ENCODE assay signal across 8 cellular contexts in the genomic region with DNA sequence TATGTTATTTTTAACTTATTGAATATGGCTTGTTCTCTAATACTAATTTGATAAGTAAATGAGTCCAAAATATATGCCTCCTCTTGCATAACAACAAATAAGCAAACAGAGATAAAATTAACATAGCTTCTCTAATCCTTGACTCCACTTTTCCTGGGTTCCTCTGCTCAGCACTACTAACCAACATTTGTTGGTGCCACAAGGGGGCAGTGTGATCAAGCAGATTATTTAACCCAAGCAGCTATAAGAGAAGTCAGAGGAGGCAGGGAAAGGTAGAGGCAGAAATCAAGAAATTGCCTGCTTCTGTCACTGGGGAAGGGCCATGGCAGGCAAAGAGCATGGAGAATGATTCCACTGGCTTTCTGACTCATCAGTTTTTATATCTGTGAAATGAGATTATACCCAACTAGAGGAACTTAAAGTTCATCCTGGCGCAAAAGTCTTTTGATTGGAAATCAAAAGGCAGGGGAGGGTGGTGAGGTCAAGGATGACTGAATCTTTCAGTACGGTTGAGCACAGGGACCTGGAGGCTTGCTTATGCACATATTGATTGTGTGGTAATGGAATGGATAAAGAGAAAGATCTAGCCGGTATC.
A peak's percentile ranks its signal among the peaks of the same experiment; 100 is the strongest.
DNase-seq lines count a peak whose midpoint lies in the region; ATAC-seq and TF ChIP-seq lines count a peak whose summit lies in the region.

No MANE protein-coding gene starts in this region.

- no peaks in the 10 kb centered on the region for H3K4me1 ChIP-seq in KMS-11 (ENCODE audit: low read depth, poor library complexity, severe bottlenecking)

- no peak overlapping the region for H3K9ac ChIP-seq in KMS-11

- ATAC-seq in GM21381 (IDR thresholded peaks at IDR 0.05; ENCODE audit: unreplicated experiment) (peak; percentile 82), HG03045 (IDR thresholded peaks at IDR 0.05; ENCODE audit: unreplicated experiment) (no peak)

- H3K4me2 ChIP-seq in KMS-11, result no peak overlapping the region

- no peak overlapping the region for H3K27ac ChIP-seq in KMS-11

- H3K4me3 ChIP-seq in KMS-11 (IDR thresholded peaks at IDR 0.05; ENCODE audit: insufficient read depth, low read depth, low read length), result no peak overlapping the region

- intact Hi-C loops in head of caudate nucleus (cut with DNase I), result loop anchor here (2.0 to 5.0 kb wide), 3 partner anchors 105 to 360 kb away; a partner anchor contains a TSS

- H4K20me1 ChIP-seq in KMS-11 (ENCODE audit: insufficient read depth), result no peaks in the 10 kb centered on the region

- no peaks in the 10 kb centered on the region for H3K27me3 ChIP-seq in KMS-11 (ENCODE audit: insufficient read depth, low read depth)

- in situ Hi-C loops in SK-MEL-5 (cut with HindIII; ENCODE audit: low pct_unique_long_range_greater_than_20kb, low sequenced_read_pairs), result no loop called here

- DNase-seq in DMS153 (lab: John Stamatoyannopoulos, UW), result peak; percentile 9
- peak; percentile 84 for DNase-seq in SK-MEL-5 (ENCODE audit: low read depth, low spot score)
- DNase-seq in activated naive CD4-positive, alpha-beta T cell treated with Interleukin-2 at 50 U/mL for 16 hours, result peak; percentile 63
- peak; percentile 19 to 94 (median 84) for DNase-seq in head of caudate nucleus
- peak; percentile 4 for DNase-seq in pulmonary artery endothelial cell (ENCODE audit: low read depth, low spot score)

- no peaks in the 10 kb centered on the region for H3K36me3 ChIP-seq in KMS-11 (ENCODE audit: insufficient read depth)

- no peaks in the 10 kb centered on the region for H3K79me2 ChIP-seq in KMS-11 (ENCODE audit: insufficient read depth, low read depth)

- no peak overlapping the region for H2AFZ ChIP-seq in KMS-11 (ENCODE audit: low read depth)

- TF ChIP-seq CTCF in KMS-11 (conservative IDR thresholded peaks at IDR 0.05; ENCODE audit: low read depth, low read length), result peak; percentile 94

Comparison
In these comparisons a context has a peak if more than half of its experiments do, and no peak if none do; other contexts are left out.
1. DNase-seq: peak in every context shown above with its lines; median percentile 84 in SK-MEL-5; 84 in head of caudate nucleus; 63 in activated naive CD4-positive, alpha-beta T cell treated with Interleukin-2 at 50 U/mL for 16 hours; 9 in DMS153; 4 in pulmonary artery endothelial cell.